ENCODE assay signal across 8 cellular contexts in the genomic region with DNA sequence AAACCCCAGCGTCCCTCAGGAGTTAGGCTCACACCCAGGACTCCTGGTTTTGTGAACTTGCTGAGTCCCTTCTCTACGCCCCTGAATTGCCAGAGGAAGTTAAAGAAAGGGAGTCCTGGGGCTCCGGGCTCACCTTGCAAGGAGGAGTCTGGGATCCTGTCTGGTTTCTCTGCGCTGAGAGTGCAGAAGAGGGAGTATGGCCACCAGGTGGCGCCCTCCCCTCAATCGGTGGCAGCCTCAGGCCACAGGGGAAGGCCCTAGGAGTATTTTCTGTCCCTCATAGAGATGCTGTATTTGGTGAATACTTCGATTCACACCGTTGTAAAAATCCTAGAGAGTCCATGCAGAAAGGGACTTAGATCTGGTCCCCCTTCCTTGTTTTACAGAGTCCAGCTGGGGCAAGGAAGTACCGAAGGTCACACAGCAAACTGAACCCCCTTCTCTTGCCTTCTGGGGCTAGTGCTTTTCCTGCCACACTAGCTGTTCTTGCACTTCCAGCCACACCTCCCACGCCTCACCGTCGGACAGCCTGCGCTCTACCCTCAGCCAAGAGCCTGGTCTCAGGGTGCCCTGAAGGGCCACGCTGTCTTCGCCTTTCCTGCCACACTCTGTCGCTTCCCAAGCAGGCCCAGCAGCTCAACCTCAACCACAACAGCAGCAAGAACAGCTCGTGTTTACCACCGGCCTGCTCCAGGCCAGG. TPM values are rescaled to one million over a fixed set of nuclear protein-coding genes. Genes with fewer than 3 reads are reported as not detected.
DNase-seq lines count a peak whose midpoint lies in the region; ATAC-seq and TF ChIP-seq lines count a peak whose summit lies in the region.

No MANE protein-coding gene starts in this region.

- H3K79me2 ChIP-seq in parathyroid adenoma, result no peaks in the 10 kb centered on the region

- H3K4me1 Mint-ChIP-seq in activated T-helper 2 cell treated with anti-CD3 and anti-CD28 coated beads, Interferon-gamma antibody, Interleukin-2, Interleukin-4, amounts not matched to agents 10 μg/mL and 5 μg/mL and 100 μg/mL, durations not matched to agents 14 hours and 24 hours and 36 hours (ENCODE audit: low read depth), result peaks cover 2% of the 10 kb centered on the region

- TF ChIP-seq EP300 in gastroesophageal sphincter (IDR thresholded peaks at IDR 0.05), result no peak
- no peak for TF ChIP-seq EP300 in upper lobe of left lung (IDR thresholded peaks at IDR 0.05)

- H2AFZ ChIP-seq in parathyroid adenoma, result no peak overlapping the region

- peak; percentile 78 for DNase-seq in Daoy (ENCODE audit: low read depth)
- peak; percentile 87 for DNase-seq in HPDE6-E6E7 (ENCODE audit: extremely low spot score)
- peak; percentile 41 for DNase-seq in RPMI7951 (ENCODE audit: low read depth)
- DNase-seq in activated T-helper 2 cell treated with anti-CD3 and anti-CD28 coated beads, Interferon-gamma antibody, Interleukin-2, Interleukin-4, amounts not matched to agents 10 μg/mL and 5 μg/mL and 100 μg/mL, durations not matched to agents 14 hours and 24 hours and 36 hours (ENCODE audit: low spot score), result peak; percentile 53
- peak; percentile 66 to 76 for DNase-seq in upper lobe of left lung

- no peak overlapping the region for H3K4me2 ChIP-seq in parathyroid adenoma (ENCODE audit: low read length)

- H3K9me3 Mint-ChIP-seq in activated T-helper 2 cell treated with anti-CD3 and anti-CD28 coated beads, Interferon-gamma antibody, Interleukin-2, Interleukin-4, amounts not matched to agents 10 μg/mL and 5 μg/mL and 100 μg/mL, durations not matched to agents 14 hours and 24 hours and 36 hours, result no peaks in the 10 kb centered on the region

- H3K4me1 ChIP-seq in gastroesophageal sphincter (peaks cover 0 to 2% (median 0%) of the 10 kb centered on the region in 3 donors), parathyroid adenoma (no peaks in the 10 kb centered on the region), upper lobe of left lung (peaks cover 0 to 9% (median 2%) of the 10 kb centered on the region in 4 donors)

- H3K9me3 ChIP-seq in gastroesophageal sphincter, result no peaks in the 10 kb centered on the region
- H3K9me3 ChIP-seq in parathyroid adenoma (ENCODE audit: control insufficient read depth, low read length), result no peaks in the 10 kb centered on the region
- no peaks in the 10 kb centered on the region for H3K9me3 ChIP-seq in upper lobe of left lung

- ATAC-seq in GM21390 (IDR thresholded peaks at IDR 0.05; ENCODE audit: unreplicated experiment) (peak; percentile 93), gastroesophageal sphincter (peak; percentile 78), upper lobe of left lung (ENCODE audit: low FRiP score in 2 of 2) (peak; percentile 87 to 90)

- TF ChIP-seq CTCF in gastroesophageal sphincter (IDR thresholded peaks at IDR 0.05) (peak; percentile 72 to 91 (median 78)), parathyroid adenoma (IDR thresholded peaks at IDR 0.05) (peak; percentile 93), upper lobe of left lung (IDR thresholded peaks at IDR 0.05) (peak; percentile 71 to 87 (median 79))

- H3K27me3 Mint-ChIP-seq in activated T-helper 2 cell treated with anti-CD3 and anti-CD28 coated beads, Interferon-gamma antibody, Interleukin-2, Interleukin-4, amounts not matched to agents 10 μg/mL and 5 μg/mL and 100 μg/mL, durations not matched to agents 14 hours and 24 hours and 36 hours (ENCODE audit: low read depth), result peaks cover 49% of the 10 kb centered on the region

- H3K27ac Mint-ChIP-seq in activated T-helper 2 cell treated with anti-CD3 and anti-CD28 coated beads, Interferon-gamma antibody, Interleukin-2, Interleukin-4, amounts not matched to agents 10 μg/mL and 5 μg/mL and 100 μg/mL, durations not matched to agents 14 hours and 24 hours and 36 hours, result no peak overlapping the region

- WGBS in gastroesophageal sphincter (ENCODE audit: low coverage in 1 of 2), 2 donors, result 43 to 71% methylated on average over 7 to 17 of the region's 18 CpGs
- 38 to 41% methylated on average over 18 of the region's 18 CpGs for WGBS in upper lobe of left lung, 2 donors

- H3K36me3 Mint-ChIP-seq in activated T-helper 2 cell treated with anti-CD3 and anti-CD28 coated beads, Interferon-gamma antibody, Interleukin-2, Interleukin-4, amounts not matched to agents 10 μg/mL and 5 μg/mL and 100 μg/mL, durations not matched to agents 14 hours and 24 hours and 36 hours (ENCODE audit: low read depth), result no peaks in the 10 kb centered on the region

- H3K4me3 ChIP-seq in gastroesophageal sphincter (no peak overlapping the region), parathyroid adenoma (ENCODE audit: low read depth, low read length) (no peak overlapping the region), upper lobe of left lung (no peak overlapping the region)

- H3K9ac ChIP-seq in parathyroid adenoma, result no peak overlapping the region

- H3K4me3 Mint-ChIP-seq in activated T-helper 2 cell treated with anti-CD3 and anti-CD28 coated beads, Interferon-gamma antibody, Interleukin-2, Interleukin-4, amounts not matched to agents 10 μg/mL and 5 μg/mL and 100 μg/mL, durations not matched to agents 14 hours and 24 hours and 36 hours (ENCODE audit: low read depth), result no peak overlapping the region

- H3K36me3 ChIP-seq in gastroesophageal sphincter (peaks cover 0 to 3% of the 10 kb centered on the region in 2 donors), parathyroid adenoma (ENCODE audit: control insufficient read depth, insufficient read depth, low read length) (no peaks in the 10 kb centered on the region), upper lobe of left lung (peaks cover 0 to 2% (median 0%) of the 10 kb centered on the region in 4 donors)

- no peak for TF ChIP-seq POLR2A in gastroesophageal sphincter (IDR thresholded peaks at IDR 0.05)
- TF ChIP-seq POLR2A in upper lobe of left lung (IDR thresholded peaks at IDR 0.05), result no peak

- intact Hi-C loops in activated T-helper 2 cell treated with anti-CD3 and anti-CD28 coated beads, Interferon-gamma antibody, Interleukin-2, Interleukin-4, amounts not matched to agents 10 μg/mL and 5 μg/mL and 100 μg/mL, durations not matched to agents 14 hours and 24 hours and 36 hours (cut with micrococcal nuclease), result loop anchor here (1.0 kb wide), 1 partner anchor 142 kb away; no protein-coding TSS in a partner anchor

- no peak overlapping the region for H3K27ac ChIP-seq in gastroesophageal sphincter
- H3K27ac ChIP-seq in parathyroid adenoma, result no peak overlapping the region
- no peak overlapping the region for H3K27ac ChIP-seq in upper lobe of left lung

- H3K27me3 ChIP-seq in gastroesophageal sphincter, result peaks cover 44% of the 10 kb centered on the region
- H3K27me3 ChIP-seq in parathyroid adenoma (ENCODE audit: control insufficient read depth, insufficient read depth, low read length), result peaks cover 14% of the 10 kb centered on the region
- peaks cover 0 to 30% (median 6%) of the 10 kb centered on the region in 4 donors for H3K27me3 ChIP-seq in upper lobe of left lung

RNA-seq across cellular contexts. Expression of gene HAND1, which starts 10.2 kb away (rescaled TPM):
- 0.69 TPM in 1 of 2 replicates, not detected in the other for total RNA-seq in Daoy (2014; rRNA removed; shearing (Covaris generic))
- total RNA-seq in RPMI7951 (2014; rRNA removed; shearing (Covaris generic)), result not detected in 2 replicates
- total RNA-seq in activated T-helper 2 cell treated with anti-CD3 and anti-CD28 coated beads, Interferon-gamma antibody, Interleukin-2, Interleukin-4, amounts not matched to agents 10 μg/mL and 5 μg/mL and 100 μg/mL, durations not matched to agents 14 hours and 24 hours and 36 hours, result not detected in 2 replicates
- total RNA-seq in gastroesophageal sphincter, result not detected
- 1 to 10 TPM in 1 of 6 donors, not detected in 5; 1.7 TPM for total RNA-seq in upper lobe of left lung

RNA-seq across cellular contexts. Expression of gene SAP30L, which starts 22.0 kb away (rescaled TPM):
- 15.8 and 16.2 TPM in 2 replicates for total RNA-seq in Daoy (2014; rRNA removed; shearing (Covaris generic))
- total RNA-seq in RPMI7951 (2014; rRNA removed; shearing (Covaris generic)), result 34.9 and 37.6 TPM in 2 replicates
- total RNA-seq in activated T-helper 2 cell treated with anti-CD3 and anti-CD28 coated beads, Interferon-gamma antibody, Interleukin-2, Interleukin-4, amounts not matched to agents 10 μg/mL and 5 μg/mL and 100 μg/mL, durations not matched to agents 14 hours and 24 hours and 36 hours, result 35.9 and 36.0 TPM in 2 replicates
- 10 to 100 TPM; 37.4 to 88.3 (median 68.8) TPM for total RNA-seq in gastroesophageal sphincter
- total RNA-seq in upper lobe of left lung, result 10 to 100 TPM; 34.0 to 52.8 (median 37.8) TPM
